9 cellular contexts compared by ENCODE assay signal in genomic region chr7:74175270-74175803, GRCh38. TPM values are rescaled to one million over a fixed set of nuclear protein-coding genes. Genes with fewer than 3 reads are reported as not detected.
DNase-seq lines count a peak whose midpoint lies in the region; ATAC-seq and TF ChIP-seq lines count a peak whose summit lies in the region.
"Had no signal": no experiment of that assay in that cellular context is flagged by ENCODE, and none has a peak within 500 bp of the region (broad histone marks: within the 10 kb centered on the region; RNA-seq: fewer than 3 reads in every experiment).

No MANE protein-coding gene starts in this region.

- no peaks in the 10 kb centered on the region for H3K27me3 Mint-ChIP-seq in activated CD8-positive, alpha-beta memory T cell treated with anti-CD3 and anti-CD28 coated beads, Interleukin-2, amount 10 ng/mL, durations not matched to agents 7 days and 5 days
- no peaks in the 10 kb centered on the region for H3K27me3 Mint-ChIP-seq in activated naive CD8-positive, alpha-beta T cell treated with anti-CD3 and anti-CD28 coated beads, Interleukin-2, amount 10 ng/mL, durations not matched to agents 7 days and 5 days

- H3K9me3 Mint-ChIP-seq in activated CD8-positive, alpha-beta memory T cell treated with anti-CD3 and anti-CD28 coated beads, Interleukin-2, amount 10 ng/mL, durations not matched to agents 7 days and 5 days (ENCODE audit: low read depth), result no peaks in the 10 kb centered on the region
- no peaks in the 10 kb centered on the region for H3K9me3 Mint-ChIP-seq in activated naive CD8-positive, alpha-beta T cell treated with anti-CD3 and anti-CD28 coated beads, Interleukin-2, amount 10 ng/mL, durations not matched to agents 7 days and 5 days

- POLR2A ChIA-PET in activated naive CD8-positive, alpha-beta T cell treated with anti-CD3 and anti-CD28 coated beads, Interleukin-2, amount 10 ng/mL, durations not matched to agents 7 days and 5 days (lab: Charles Lee), result interaction anchor here (0.7 to 3.3 kb wide), 7 partner anchors 8 to 92 kb away, joined by 3 to 24 read pairs (median 9); partner anchors contain the start of gene LIMK1

- H3K36me3 Mint-ChIP-seq in activated CD8-positive, alpha-beta memory T cell treated with anti-CD3 and anti-CD28 coated beads, Interleukin-2, amount 10 ng/mL, durations not matched to agents 7 days and 5 days, result peaks cover 25% of the 10 kb centered on the region
- H3K36me3 Mint-ChIP-seq in activated naive CD8-positive, alpha-beta T cell treated with anti-CD3 and anti-CD28 coated beads, Interleukin-2, amount 10 ng/mL, durations not matched to agents 7 days and 5 days, result peaks cover 20% of the 10 kb centered on the region

- CTCF ChIA-PET in activated CD8-positive, alpha-beta memory T cell treated with anti-CD3 and anti-CD28 coated beads, Interleukin-2, amount 10 ng/mL, durations not matched to agents 7 days and 5 days (lab: Charles Lee), result interaction anchor here (0.9 to 3.7 kb wide), 9 partner anchors 8 to 225 kb away, joined by 3 to 13 read pairs (median 6); no protein-coding TSS in a partner anchor

- no peak for ATAC-seq in activated CD8-positive, alpha-beta memory T cell treated with anti-CD3 and anti-CD28 coated beads, Interleukin-2, amount 10 ng/mL, durations not matched to agents 7 days and 5 days
- ATAC-seq in activated naive CD8-positive, alpha-beta T cell treated with anti-CD3 and anti-CD28 coated beads, Interleukin-2, amount 10 ng/mL, durations not matched to agents 7 days and 5 days (ENCODE audit: low read depth), result no peak
- ATAC-seq in left lung, result no peak

- H3K4me3 ChIP-seq in left lung (peak overlapping the region; percentile 81 to 100), tibial artery (peak overlapping the region; percentile 98)

- H3K9me3 ChIP-seq in left lung (no peaks in the 10 kb centered on the region), tibial artery (no peaks in the 10 kb centered on the region)

- H3K27ac ChIP-seq in left lung (peak overlapping the region; percentile 92 to 94), tibial artery (peak overlapping the region; percentile 97 to 98)

- intact Hi-C loops in left lung (cut with DNase I) (loop anchor here in 1 of 2 donors (10.0 kb wide), 1 partner anchor 101 kb away; no protein-coding TSS in a partner anchor), tibial artery (cut with DNase I; ENCODE audit: low total_unique reads) (no loop called here)

- peak overlapping the region; percentile 86 for H3K27ac Mint-ChIP-seq in activated CD8-positive, alpha-beta memory T cell treated with anti-CD3 and anti-CD28 coated beads, Interleukin-2, amount 10 ng/mL, durations not matched to agents 7 days and 5 days
- H3K27ac Mint-ChIP-seq in activated naive CD8-positive, alpha-beta T cell treated with anti-CD3 and anti-CD28 coated beads, Interleukin-2, amount 10 ng/mL, durations not matched to agents 7 days and 5 days, result peak overlapping the region; percentile 88

- H3K36me3 ChIP-seq in left lung (peaks cover 0 to 13% of the 10 kb centered on the region in 2 donors), tibial artery (peaks cover 0 to 16% (median 0%) of the 10 kb centered on the region in 3 donors)

- no peak for DNase-seq in activated CD8-positive, alpha-beta memory T cell treated with anti-CD3 and anti-CD28 coated beads, Interleukin-2, amount 10 ng/mL, durations not matched to agents 7 days and 5 days
- DNase-seq in activated CD8-positive, alpha-beta memory T cell treated with anti-CD3 and anti-CD28 coated beads for 24 hours, result no peak
- DNase-seq in activated naive CD8-positive, alpha-beta T cell treated with anti-CD3 and anti-CD28 coated beads, Interleukin-2, amount 10 ng/mL, durations not matched to agents 7 days and 5 days, result no peak
- no peak for DNase-seq in left lung
- DNase-seq in tibial artery, result no peak
- DNase-seq in SW 1271 (lab: John Stamatoyannopoulos, UW), result no peak
- no peak for DNase-seq in stimulated activated CD4-positive, alpha-beta T cell treated with anti-CD3 and anti-CD28 coated beads, Interleukin-15, amount 100 ng/mL, for 24 hours
- DNase-seq in DMS53 (lab: John Stamatoyannopoulos, UW), result no peak
- DNase-seq: NCI-H446 treated with DMSO at 0.1 percent for 48 hours had no signal

- peak overlapping the region; percentile 87 for H3K4me3 Mint-ChIP-seq in activated CD8-positive, alpha-beta memory T cell treated with anti-CD3 and anti-CD28 coated beads, Interleukin-2, amount 10 ng/mL, durations not matched to agents 7 days and 5 days
- peak overlapping the region; percentile 89 for H3K4me3 Mint-ChIP-seq in activated naive CD8-positive, alpha-beta T cell treated with anti-CD3 and anti-CD28 coated beads, Interleukin-2, amount 10 ng/mL, durations not matched to agents 7 days and 5 days

- peaks cover 48% of the 10 kb centered on the region for H3K4me1 Mint-ChIP-seq in activated CD8-positive, alpha-beta memory T cell treated with anti-CD3 and anti-CD28 coated beads, Interleukin-2, amount 10 ng/mL, durations not matched to agents 7 days and 5 days
- peaks cover 37% of the 10 kb centered on the region for H3K4me1 Mint-ChIP-seq in activated naive CD8-positive, alpha-beta T cell treated with anti-CD3 and anti-CD28 coated beads, Interleukin-2, amount 10 ng/mL, durations not matched to agents 7 days and 5 days

- TF ChIP-seq CTCF in left lung (IDR thresholded peaks at IDR 0.05) (no peak), tibial artery (IDR thresholded peaks at IDR 0.05) (no peak)

- H3K27me3 ChIP-seq in left lung (no peaks in the 10 kb centered on the region), tibial artery (no peaks in the 10 kb centered on the region)

- H3K4me1 ChIP-seq in left lung (peaks cover 31 to 68% of the 10 kb centered on the region in 2 donors), tibial artery (peaks cover 0 to 62% (median 44%) of the 10 kb centered on the region in 4 donors)

RNA-seq across cellular contexts. Expression of gene EIF4H, which starts 1.2 kb away (rescaled TPM):
- 100 to 1,000 TPM; 278 to 322 TPM for total RNA-seq in activated CD8-positive, alpha-beta memory T cell treated with anti-CD3 and anti-CD28 coated beads, Interleukin-2, amount 10 ng/mL, durations not matched to agents 7 days and 5 days
- 100 to 1,000 TPM; 264 to 270 TPM for total RNA-seq in activated naive CD8-positive, alpha-beta T cell treated with anti-CD3 and anti-CD28 coated beads, Interleukin-2, amount 10 ng/mL, durations not matched to agents 7 days and 5 days
- total RNA-seq in left lung, result 100 to 1,000 TPM; 203 to 259 TPM

RNA-seq across cellular contexts. Expression of gene LAT2, which starts 34.5 kb away (rescaled TPM):
- total RNA-seq in activated CD8-positive, alpha-beta memory T cell treated with anti-CD3 and anti-CD28 coated beads, Interleukin-2, amount 10 ng/mL, durations not matched to agents 7 days and 5 days, result 10 to 100 TPM; 15.3 to 17.6 TPM
- total RNA-seq in activated naive CD8-positive, alpha-beta T cell treated with anti-CD3 and anti-CD28 coated beads, Interleukin-2, amount 10 ng/mL, durations not matched to agents 7 days and 5 days, result 10 to 100 TPM; 21.4 to 22.9 TPM
- total RNA-seq in left lung, result 10 to 100 TPM; 17.1 to 64.7 TPM
